In the genomic region with DNA sequence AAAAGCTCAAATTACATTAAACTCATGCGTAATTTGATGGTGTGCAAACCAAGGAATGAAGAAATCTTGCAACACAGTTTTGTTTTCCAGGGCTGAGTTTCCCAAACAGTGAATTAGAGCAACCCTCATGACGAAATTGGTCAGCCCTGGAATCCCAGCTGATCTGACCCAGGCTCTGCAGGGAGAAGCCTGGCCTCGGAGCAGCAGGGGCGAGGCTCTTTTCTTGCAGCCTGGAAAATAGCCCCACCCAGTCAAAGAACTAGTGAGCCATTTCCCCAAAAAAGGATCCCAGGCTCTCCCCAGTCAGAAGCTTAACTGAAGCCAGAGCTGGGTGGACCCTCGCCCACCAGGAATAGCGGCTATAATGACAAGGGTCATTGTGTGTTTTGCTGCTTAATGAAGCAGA, we compare ENCODE assay signal across 10 cellular contexts.
A peak's percentile ranks its signal among the peaks of the same experiment; 100 is the strongest.
DNase-seq lines count a peak whose midpoint lies in the region; ATAC-seq and TF ChIP-seq lines count a peak whose summit lies in the region.
"Had no signal": no experiment of that assay in that cellular context is flagged by ENCODE, and none has a peak within 500 bp of the region (broad histone marks: within the 10 kb centered on the region; RNA-seq: fewer than 3 reads in every experiment).

No MANE protein-coding gene starts in this region.

- DNase-seq in BJ (ENCODE audit: low read depth) (peak; percentile 98), ascending aorta (ENCODE audit: low spot score in 2 of 2) (peak in 1 of 2 donors; percentile 77), left ventricle myocardium superior (peak; percentile 78), retinal pigment epithelial cell (ENCODE audit: low read depth) (peak; percentile 18), NAMALWA (ENCODE audit: low spot score) (no peak)
- DNase-seq: activated CD4-positive, alpha-beta T cell treated with anti-CD3 and anti-CD28 coated beads, Interleukin-2, amount 10 ng/mL, durations not matched to agents 24 days and 14 days; MM.1S had no signal

- H3K27me3 ChIP-seq in BJ (ENCODE audit: control insufficient read depth, insufficient read depth, low read length) = no peaks in the 10 kb centered on the region
- no peaks in the 10 kb centered on the region for H3K27me3 ChIP-seq in ascending aorta

- H3K4me1 ChIP-seq in ascending aorta = no peaks in the 10 kb centered on the region

- CTCF ChIA-PET in BJ (lab: Yijun Ruan, JAX) = interaction anchor here (0.6 to 1.1 kb wide), 4 partner anchors 8 to 341 kb away, joined by 3 to 6 read pairs (median 3); no protein-coding TSS in a partner anchor

- ATAC-seq in left ventricle myocardium superior (peak; percentile 90), GM21717 (IDR thresholded peaks at IDR 0.05; ENCODE audit: unreplicated experiment) (no peak), GM21390 (IDR thresholded peaks at IDR 0.05; ENCODE audit: unreplicated experiment) (no peak), HG02973 (IDR thresholded peaks at IDR 0.05; ENCODE audit: unreplicated experiment) (no peak)

- no peak for TF ChIP-seq CTCF in BJ (IDR thresholded peaks at IDR 0.05; ENCODE audit: insufficient read depth, low read depth, low read length)
- no peak for TF ChIP-seq CTCF in ascending aorta (IDR thresholded peaks at IDR 0.05)
- TF ChIP-seq CTCF in retinal pigment epithelial cell (conservative IDR thresholded peaks at IDR 0.05; ENCODE audit: low read depth, low read length) = no peak

- H3K4me3 ChIP-seq in BJ (ENCODE audit: low read depth, low read length) (no peak overlapping the region), ascending aorta (peak overlapping the region in 1 of 2 donors; percentile 19), retinal pigment epithelial cell (ENCODE audit: low read length) (no peak overlapping the region)

- H3K36me3 ChIP-seq in BJ (ENCODE audit: control insufficient read depth, insufficient read depth, low read length) (no peaks in the 10 kb centered on the region), ascending aorta (no peaks in the 10 kb centered on the region)

- H3K9me3 ChIP-seq in ascending aorta = no peaks in the 10 kb centered on the region

- intact Hi-C loops in ascending aorta (cut with DNase I) = no loop called here
- intact Hi-C loops in left ventricle myocardium superior (cut with micrococcal nuclease) = no loop called here

- POLR2A ChIA-PET in BJ (lab: Charles Lee) = interaction anchor here (0.6 to 0.7 kb wide), 2 partner anchors 49 to 232 kb away, joined by 5 to 6 read pairs; no protein-coding TSS in a partner anchor

- H3K27ac ChIP-seq in ascending aorta = peak overlapping the region; percentile 72 to 80
